18 cellular contexts compared by ENCODE assay signal in genomic region chr13:32504263-32504662, GRCh38. TPM values are rescaled to one million over a fixed set of nuclear protein-coding genes. Genes with fewer than 3 reads are reported as not detected.
DNase-seq lines count a peak whose midpoint lies in the region; ATAC-seq and TF ChIP-seq lines count a peak whose summit lies in the region.
"Had no signal": no experiment of that assay in that cellular context is flagged by ENCODE, and none has a peak within 500 bp of the region (broad histone marks: within the 10 kb centered on the region; RNA-seq: fewer than 3 reads in every experiment).

No MANE protein-coding gene starts in this region.

- intact Hi-C loops in right lobe of liver (cut with DNase I): no loop called here

- H3K27me3 ChIP-seq in right lobe of liver: no peaks in the 10 kb centered on the region

- no peaks in the 10 kb centered on the region for H3K36me3 Mint-ChIP-seq in activated naive CD8-positive, alpha-beta T cell
- peaks cover 22% of the 10 kb centered on the region for H3K36me3 Mint-ChIP-seq in activated naive CD8-positive, alpha-beta T cell treated with anti-CD3 and anti-CD28 coated beads for 36 hours

- no peaks in the 10 kb centered on the region for H3K27me3 Mint-ChIP-seq in activated naive CD8-positive, alpha-beta T cell
- no peaks in the 10 kb centered on the region for H3K27me3 Mint-ChIP-seq in activated naive CD8-positive, alpha-beta T cell treated with anti-CD3 and anti-CD28 coated beads for 36 hours

- H3K36me3 ChIP-seq in right lobe of liver: peaks cover 0 to 10% (median 0%) of the 10 kb centered on the region in 4 donors

- peak overlapping the region in 1 of 3 donors; percentile 58 for H3K27ac ChIP-seq in right lobe of liver
- H3K27ac ChIP-seq: A549, HL-60 had no signal

- DNase-seq in activated naive CD8-positive, alpha-beta T cell treated with anti-CD3 and anti-CD28 coated beads for 36 hours: no peak
- DNase-seq in SK-N-DZ (ENCODE audit: low spot score) (peak; percentile 10), right lobe of liver (no peak), superior temporal gyrus (ENCODE audit: extremely low spot score) (peak; percentile 43), NCI-H510A (lab: John Stamatoyannopoulos, UW) (no peak), NCI-H526 treated with DMSO at 0.1 percent for 48 hours (lab: John Stamatoyannopoulos, UW) (no peak)
- DNase-seq in activated CD8-positive, alpha-beta memory T cell treated with anti-CD3 and anti-CD28 coated beads for 24 hours: no peak
- DNase-seq: DMS79, NCI-H1436, NCI-H2171, NCI-H446 treated with DMSO at 0.1 percent for 48 hours had no signal

- no peak overlapping the region for H3K4me3 Mint-ChIP-seq in activated naive CD8-positive, alpha-beta T cell
- H3K4me3 Mint-ChIP-seq in activated naive CD8-positive, alpha-beta T cell treated with anti-CD3 and anti-CD28 coated beads for 36 hours: no peak overlapping the region
- H3K4me3 Mint-ChIP-seq: CD14-positive monocyte had no signal

- peaks cover 0 to 15% (median 5%) of the 10 kb centered on the region in 4 donors for H3K4me1 ChIP-seq in right lobe of liver
- H3K4me1 ChIP-seq: A549 had no signal

- H3K4me1 Mint-ChIP-seq in activated naive CD8-positive, alpha-beta T cell (ENCODE audit: low read depth): peaks cover 2% of the 10 kb centered on the region
- H3K4me1 Mint-ChIP-seq in activated naive CD8-positive, alpha-beta T cell treated with anti-CD3 and anti-CD28 coated beads for 36 hours: no peaks in the 10 kb centered on the region

- H3K27ac Mint-ChIP-seq in activated naive CD8-positive, alpha-beta T cell: peak overlapping the region; percentile 11
- no peak overlapping the region for H3K27ac Mint-ChIP-seq in activated naive CD8-positive, alpha-beta T cell treated with anti-CD3 and anti-CD28 coated beads for 36 hours

- H3K9me3 ChIP-seq in right lobe of liver: no peaks in the 10 kb centered on the region
- H3K9me3 ChIP-seq: A549 had no signal

- TF ChIP-seq POLR2A in right lobe of liver (IDR thresholded peaks at IDR 0.05): no peak

- WGBS in right lobe of liver (ENCODE audit: insufficient coverage, low coverage, low lambda C conversion rate, missing lambda C conversion rate): 62% methylated on average over 1 of the region's 1 CpG

- peak in 3 of 4 donors; percentile 13 to 28 (median 25) for ATAC-seq in right lobe of liver
- ATAC-seq: A549, GM12878, HCT116, K562 had no signal

- TF ChIP-seq CTCF in right lobe of liver (IDR thresholded peaks at IDR 0.05): no peak

- no peak overlapping the region for H3K4me3 ChIP-seq in right lobe of liver
- H3K4me3 ChIP-seq: A549, GM12878, K562 had no signal

- H3K9me3 Mint-ChIP-seq in activated naive CD8-positive, alpha-beta T cell (ENCODE audit: low read depth): no peaks in the 10 kb centered on the region
- H3K9me3 Mint-ChIP-seq in activated naive CD8-positive, alpha-beta T cell treated with anti-CD3 and anti-CD28 coated beads for 36 hours: no peaks in the 10 kb centered on the region
- H3K9me3 Mint-ChIP-seq: CD14-positive monocyte had no signal

RNA-seq across cellular contexts. Expression of gene N4BP2L2, which starts 34.3 kb away (rescaled TPM):
- 10 to 100 TPM; 66.7 to 68.8 TPM for total RNA-seq in activated naive CD8-positive, alpha-beta T cell treated with anti-CD3 and anti-CD28 coated beads for 36 hours
- 77.9 and 85.0 TPM in 2 replicates for polyA plus RNA-seq in SK-N-DZ (2014; cell fraction: cytosol; rRNA removed)
- 105 and 106 TPM in 2 replicates for polyA plus RNA-seq in SK-N-DZ (2014; cell fraction: nucleus; rRNA removed)
- total RNA-seq in right lobe of liver: 10 to 100 TPM; 48.8 to 99.7 (median 61.1) TPM

Comparison
In these comparisons a context has a peak if more than half of its experiments do, and no peak if none do; other contexts are left out.
1. DNase-seq: peak in SK-N-DZ (single experiment) and superior temporal gyrus (single experiment); none in activated naive CD8-positive, alpha-beta T cell treated with anti-CD3 and anti-CD28 coated beads for 36 hours (single experiment), right lobe of liver (0 of 3), activated CD8-positive, alpha-beta memory T cell treated with anti-CD3 and anti-CD28 coated beads for 24 hours (single experiment), NCI-H510A (single experiment) and NCI-H526 treated with DMSO at 0.1 percent for 48 hours (single experiment).